ENCODE assay signal across 12 cellular contexts in the genomic region with DNA sequence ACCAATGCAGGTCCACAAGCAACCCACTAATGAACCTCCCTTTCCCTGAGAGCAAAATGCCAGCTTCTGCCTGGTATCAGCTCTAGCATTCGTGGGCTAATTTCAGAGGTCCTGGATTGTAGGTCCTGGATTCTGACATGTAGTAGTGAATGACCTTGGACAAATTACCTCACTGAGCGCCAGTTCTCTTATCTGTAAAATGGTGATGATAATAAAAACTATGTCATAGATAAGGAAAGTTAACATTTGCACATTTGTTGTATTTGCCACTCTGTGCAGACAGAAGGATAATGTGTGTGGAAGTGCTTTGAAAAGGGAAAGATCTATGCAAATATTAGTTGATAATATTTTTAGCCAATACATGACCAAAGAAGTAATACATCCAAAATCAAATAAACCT. TPM values are rescaled to one million over a fixed set of nuclear protein-coding genes. Genes with fewer than 3 reads are reported as not detected.
DNase-seq lines count a peak whose midpoint lies in the region; ATAC-seq, FAIRE-seq and TF ChIP-seq lines count a peak whose summit lies in the region.
"Had no signal": no experiment of that assay in that cellular context is flagged by ENCODE, and none has a peak within 500 bp of the region (broad histone marks: within the 10 kb centered on the region; RNA-seq: fewer than 3 reads in every experiment).

No MANE protein-coding gene starts in this region.

- FAIRE-seq in pancreas (lab: Jason Lieb, UNC): no peak
- FAIRE-seq: bronchial epithelial cell had no signal

- BruUV-seq in OCI-LY7 (replicated peaks; lab: Mats Ljungman, UMichigan): no TSS peak

- H3K36me3 ChIP-seq in OCI-LY7 (ENCODE audit: insufficient read depth, low read length) (no peaks in the 10 kb centered on the region), pancreas (no peaks in the 10 kb centered on the region)

- no peak for ATAC-seq in stimulated activated memory B cell treated with anti-CD40 and anti-IgM and Interleukin-4, amounts not matched to agents 10 μg/mL and 1 μg/mL and 100 μg/mL, for 72 hours
- no peak for ATAC-seq in pancreas

- no peaks in the 10 kb centered on the region for H3K27me3 Mint-ChIP-seq in activated T-cell treated with anti-CD3 and anti-CD28 coated beads, Interleukin-2, amount 50 U/mL, for 24 hours
- no peaks in the 10 kb centered on the region for H3K27me3 Mint-ChIP-seq in stimulated activated memory B cell treated with anti-CD40 and anti-IgM and Interleukin-4, amounts not matched to agents 10 μg/mL and 1 μg/mL and 100 μg/mL, for 72 hours

- H2AFZ ChIP-seq in OCI-LY7 (ENCODE audit: low read length): no peak overlapping the region

- H3K36me3 Mint-ChIP-seq in activated T-cell treated with anti-CD3 and anti-CD28 coated beads, Interleukin-2, amount 50 U/mL, for 24 hours (ENCODE audit: low read depth): peaks cover 5% of the 10 kb centered on the region
- no peaks in the 10 kb centered on the region for H3K36me3 Mint-ChIP-seq in stimulated activated memory B cell treated with anti-CD40 and anti-IgM and Interleukin-4, amounts not matched to agents 10 μg/mL and 1 μg/mL and 100 μg/mL, for 72 hours

- H3K4me1 ChIP-seq in OCI-LY7 (ENCODE audit: insufficient read depth, low read length, poor library complexity, severe bottlenecking) (peaks cover 25% of the 10 kb centered on the region), pancreas (peaks cover 31 to 34% (median 33%) of the 10 kb centered on the region in 3 donors)

- H3K9me3 Mint-ChIP-seq in activated T-cell treated with anti-CD3 and anti-CD28 coated beads, Interleukin-2, amount 50 U/mL, for 24 hours: no peaks in the 10 kb centered on the region
- H3K9me3 Mint-ChIP-seq in stimulated activated memory B cell treated with anti-CD40 and anti-IgM and Interleukin-4, amounts not matched to agents 10 μg/mL and 1 μg/mL and 100 μg/mL, for 72 hours: no peaks in the 10 kb centered on the region

- peaks cover 79% of the 10 kb centered on the region for H3K4me1 Mint-ChIP-seq in activated T-cell treated with anti-CD3 and anti-CD28 coated beads, Interleukin-2, amount 50 U/mL, for 24 hours (ENCODE audit: low read depth)
- peaks cover 57% of the 10 kb centered on the region for H3K4me1 Mint-ChIP-seq in stimulated activated memory B cell treated with anti-CD40 and anti-IgM and Interleukin-4, amounts not matched to agents 10 μg/mL and 1 μg/mL and 100 μg/mL, for 72 hours

- no peak for DNase-seq in activated T-cell treated with anti-CD3 and anti-CD28 coated beads, Interleukin-2, amount 50 U/mL, for 24 hours
- no peak for DNase-seq in activated T-cell treated with anti-CD3 and anti-CD28 coated beads, Interleukin-2, amount 50 U/mL, for 1 hour
- DNase-seq in OCI-LY7 (ENCODE audit: low spot score) (no peak), erythroblast (lab: John Stamatoyannopoulos, UW) (peak; percentile 31 to 41), cerebellar cortex (ENCODE audit: low spot score) (no peak), pancreas (no peak), LoVo (ENCODE audit: low spot score) (no peak)
- DNase-seq: foreskin melanocyte; NCI-H1092; stimulated activated CD4-positive, alpha-beta T cell treated with anti-CD3 and anti-CD28 coated beads, Interleukin-4, amount 100 ng/mL, for 24 hours had no signal

- CTCF ChIA-PET in OCI-LY7 (lab: Charles Lee; ENCODE audit: unreplicated experiment): no interaction called here

- H3K4me2 ChIP-seq in OCI-LY7 (ENCODE audit: low read length): 0 out of 2 replicates have a peak overlapping the region, but pooled peaks have one; percentile 50

- H3K27me3 ChIP-seq in pancreas: no peaks in the 10 kb centered on the region

- H3K27ac ChIP-seq in OCI-LY7 (ENCODE audit: low read depth, low read length, poor library complexity, severe bottlenecking) (no peak overlapping the region), pancreas (no peak overlapping the region)

- H4K20me1 ChIP-seq in OCI-LY7 (ENCODE audit: insufficient read depth, low read length): no peaks in the 10 kb centered on the region

- H3K4me3 Mint-ChIP-seq in activated T-cell treated with anti-CD3 and anti-CD28 coated beads, Interleukin-2, amount 50 U/mL, for 24 hours: peak overlapping the region; percentile 82
- H3K4me3 Mint-ChIP-seq in stimulated activated memory B cell treated with anti-CD40 and anti-IgM and Interleukin-4, amounts not matched to agents 10 μg/mL and 1 μg/mL and 100 μg/mL, for 72 hours: peak overlapping the region; percentile 74

- no peak for TF ChIP-seq POLR2A in erythroblast (IDR thresholded peaks at IDR 0.05; ENCODE audit: low read length)

- H3K9me2 ChIP-seq in OCI-LY7 (ENCODE audit: insufficient read depth, low read length): no peaks in the 10 kb centered on the region

- H3K27ac Mint-ChIP-seq in activated T-cell treated with anti-CD3 and anti-CD28 coated beads, Interleukin-2, amount 50 U/mL, for 24 hours: peak overlapping the region; percentile 91
- no peak overlapping the region for H3K27ac Mint-ChIP-seq in stimulated activated memory B cell treated with anti-CD40 and anti-IgM and Interleukin-4, amounts not matched to agents 10 μg/mL and 1 μg/mL and 100 μg/mL, for 72 hours

- H3K9me3 ChIP-seq in OCI-LY7 (ENCODE audit: low read length) (no peaks in the 10 kb centered on the region), pancreas (no peaks in the 10 kb centered on the region)

- WGBS in pancreas, 2 donors: 10 to 11% methylated on average over 2 of the region's 2 CpGs

- H3K79me2 ChIP-seq in OCI-LY7 (ENCODE audit: insufficient read depth, low read depth, low read length): no peaks in the 10 kb centered on the region; the same call in 1 of the 2 replicates

- TF ChIP-seq CTCF in OCI-LY7 (conservative IDR thresholded peaks at IDR 0.05; ENCODE audit: low read length) (no peak), pancreas (IDR thresholded peaks at IDR 0.05) (no peak)

- POLR2A ChIA-PET in OCI-LY7 (lab: Charles Lee): no interaction called here

- intact Hi-C loops in OCI-LY7 (cut with micrococcal nuclease; ENCODE audit: unreplicated experiment) (loop anchor here (5.0 kb wide), 2 partner anchors 53 to 167 kb away; a partner anchor contains a TSS), pancreas (cut with DNase I) (no loop called here)

- no peak overlapping the region for H3K4me3 ChIP-seq in OCI-LY7 (ENCODE audit: low read depth, low read length, poor library complexity, severe bottlenecking)
- H3K4me3 ChIP-seq in pancreas: peak overlapping the region in 1 of 4 donors; percentile 35

RNA-seq across cellular contexts. Expression of a gene that starts 4.1 kb away (rescaled TPM):
- total RNA-seq in OCI-LY7 (2014; rRNA removed; shearing (Covaris generic)): 11.9 and 14.7 TPM in 2 replicates
- 24.8 and 25.2 TPM in 2 replicates for total RNA-seq in OCI-LY7 (2022)
- total RNA-seq in pancreas: 1 to 10 TPM; 4.1 to 8.6 (median 4.8) TPM
- 1 to 10 TPM; 1.5 to 4.4 TPM for polyA plus RNA-seq in pancreas

RNA-seq across cellular contexts. Expression of a gene that starts 53.9 kb away (rescaled TPM):
- total RNA-seq in OCI-LY7 (2014; rRNA removed; shearing (Covaris generic)): 57.1 and 73.4 TPM in 2 replicates
- 91.8 and 95.8 TPM in 2 replicates for total RNA-seq in OCI-LY7 (2022)
- 10 to 100 TPM; 13.1 to 19.3 (median 15.2) TPM for total RNA-seq in pancreas
- 10 to 100 TPM; 30.6 to 47.0 TPM for polyA plus RNA-seq in pancreas

Comparison
In these comparisons a context has a peak if more than half of its experiments do, and no peak if none do; other contexts are left out.
1. DNase-seq: peak in erythroblast (2 of 2); none in activated T-cell treated with anti-CD3 and anti-CD28 coated beads, Interleukin-2, amount 50 U/mL, for 24 hours (single experiment), activated T-cell treated with anti-CD3 and anti-CD28 coated beads, Interleukin-2, amount 50 U/mL, for 1 hour (single experiment), OCI-LY7 (single experiment), cerebellar cortex (single experiment), pancreas (0 of 6) and LoVo (single experiment).